Comparison of ENCODE assay signal across 8 cellular contexts in the genomic region with DNA sequence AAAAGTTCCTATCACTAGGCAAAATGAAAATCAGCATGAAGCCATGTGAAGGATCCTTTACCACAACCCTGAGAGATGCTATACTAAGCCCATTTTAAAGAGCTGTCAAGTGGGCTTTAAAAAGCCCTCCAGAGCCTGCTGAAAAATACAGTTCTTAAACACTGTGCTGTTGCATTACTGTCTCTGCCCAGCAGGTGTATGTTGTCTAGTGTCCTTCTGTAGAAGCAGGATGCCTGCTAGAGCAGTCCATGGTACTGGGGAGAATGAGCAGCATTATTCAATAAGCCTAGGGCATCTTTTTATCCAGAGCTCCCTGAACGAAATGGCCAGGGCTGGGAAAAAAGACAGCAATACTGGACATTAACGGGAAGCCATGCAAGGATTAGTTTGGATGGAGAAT.
DNase-seq lines count a peak whose midpoint lies in the region; ATAC-seq and TF ChIP-seq lines count a peak whose summit lies in the region.

No MANE protein-coding gene starts in this region.

- TF ChIP-seq CTCF in CD14-positive monocyte (IDR thresholded peaks at IDR 0.05) (peak; percentile 16), WI38 (IDR thresholded peaks at IDR 0.05; ENCODE audit: low read depth, low read length) (peak; percentile 54), progenitor cell of endocrine pancreas (IDR thresholded peaks at IDR 0.05; ENCODE audit: unreplicated experiment) (peak; percentile 51)

- H3K4me3 ChIP-seq in WI38 (ENCODE audit: low read depth, low read length), result no peak overlapping the region

- H3K4me3 Mint-ChIP-seq in CD14-positive monocyte, result no peak overlapping the region
- no peak overlapping the region for H3K4me3 Mint-ChIP-seq in progenitor cell of endocrine pancreas (ENCODE audit: low read depth)
- no peak overlapping the region for H3K4me3 Mint-ChIP-seq in activated T-helper 2 cell treated with anti-CD3 and anti-CD28 coated beads, Interferon-gamma antibody, Interleukin-2, Interleukin-4, amounts not matched to agents 10 μg/mL and 5 μg/mL and 100 μg/mL, durations not matched to agents 14 hours and 24 hours and 36 hours (ENCODE audit: low read depth)

- peak; percentile 73 for ATAC-seq in GM19463 (IDR thresholded peaks at IDR 0.05; ENCODE audit: unreplicated experiment)

- no peak for DNase-seq in CD14-positive monocyte (ENCODE audit: low spot score)
- DNase-seq in HuH-7 (ENCODE audit: low spot score), result peak; percentile 24
- DNase-seq in progenitor cell of endocrine pancreas (ENCODE audit: low spot score, unreplicated experiment), result no peak
- no peak for DNase-seq in activated T-helper 2 cell treated with anti-CD3 and anti-CD28 coated beads, Interferon-gamma antibody, Interleukin-2, Interleukin-4, amounts not matched to agents 10 μg/mL and 5 μg/mL and 100 μg/mL, durations not matched to agents 14 hours and 24 hours and 36 hours (ENCODE audit: low spot score)
- no peak for DNase-seq in T-helper 2 cell
- no peak for DNase-seq in stimulated activated CD4-positive, alpha-beta T cell treated with anti-CD3 and anti-CD28 coated beads, Interleukin-1b, Interleukin-23, amount 100 ng/mL, for 48 hours

- H3K9me3 Mint-ChIP-seq in CD14-positive monocyte (peaks cover 0 to 4% (median 0%) of the 10 kb centered on the region in 7 donors), progenitor cell of endocrine pancreas (ENCODE audit: low read depth) (no peaks in the 10 kb centered on the region)
- H3K9me3 Mint-ChIP-seq in activated T-helper 2 cell treated with anti-CD3 and anti-CD28 coated beads, Interferon-gamma antibody, Interleukin-2, Interleukin-4, amounts not matched to agents 10 μg/mL and 5 μg/mL and 100 μg/mL, durations not matched to agents 14 hours and 24 hours and 36 hours, result no peaks in the 10 kb centered on the region

- no peaks in the 10 kb centered on the region for H3K4me1 Mint-ChIP-seq in CD14-positive monocyte
- peaks cover 3% of the 10 kb centered on the region for H3K4me1 Mint-ChIP-seq in progenitor cell of endocrine pancreas (ENCODE audit: low read depth)
- H3K4me1 Mint-ChIP-seq in activated T-helper 2 cell treated with anti-CD3 and anti-CD28 coated beads, Interferon-gamma antibody, Interleukin-2, Interleukin-4, amounts not matched to agents 10 μg/mL and 5 μg/mL and 100 μg/mL, durations not matched to agents 14 hours and 24 hours and 36 hours (ENCODE audit: low read depth), result peaks cover 3% of the 10 kb centered on the region

- H3K27me3 Mint-ChIP-seq in CD14-positive monocyte (ENCODE audit: low read depth in 3 of 3) (peaks cover 0 to 3% (median 1%) of the 10 kb centered on the region in 3 donors), progenitor cell of endocrine pancreas (no peaks in the 10 kb centered on the region)
- H3K27me3 Mint-ChIP-seq in activated T-helper 2 cell treated with anti-CD3 and anti-CD28 coated beads, Interferon-gamma antibody, Interleukin-2, Interleukin-4, amounts not matched to agents 10 μg/mL and 5 μg/mL and 100 μg/mL, durations not matched to agents 14 hours and 24 hours and 36 hours (ENCODE audit: low read depth), result no peaks in the 10 kb centered on the region

- intact Hi-C loops in CD14-positive monocyte (cut with micrococcal nuclease), result no loop called here
- intact Hi-C loops in activated T-helper 2 cell treated with anti-CD3 and anti-CD28 coated beads, Interferon-gamma antibody, Interleukin-2, Interleukin-4, amounts not matched to agents 10 μg/mL and 5 μg/mL and 100 μg/mL, durations not matched to agents 14 hours and 24 hours and 36 hours (cut with micrococcal nuclease), result no loop called here

- no peak overlapping the region for H3K27ac Mint-ChIP-seq in CD14-positive monocyte
- H3K27ac Mint-ChIP-seq in progenitor cell of endocrine pancreas, result no peak overlapping the region
- no peak overlapping the region for H3K27ac Mint-ChIP-seq in activated T-helper 2 cell treated with anti-CD3 and anti-CD28 coated beads, Interferon-gamma antibody, Interleukin-2, Interleukin-4, amounts not matched to agents 10 μg/mL and 5 μg/mL and 100 μg/mL, durations not matched to agents 14 hours and 24 hours and 36 hours

- no peaks in the 10 kb centered on the region for H3K36me3 Mint-ChIP-seq in CD14-positive monocyte
- H3K36me3 Mint-ChIP-seq in progenitor cell of endocrine pancreas (ENCODE audit: insufficient read depth), result no peaks in the 10 kb centered on the region
- H3K36me3 Mint-ChIP-seq in activated T-helper 2 cell treated with anti-CD3 and anti-CD28 coated beads, Interferon-gamma antibody, Interleukin-2, Interleukin-4, amounts not matched to agents 10 μg/mL and 5 μg/mL and 100 μg/mL, durations not matched to agents 14 hours and 24 hours and 36 hours (ENCODE audit: low read depth), result no peaks in the 10 kb centered on the region
